1 cellular context compared by ENCODE assay signal in genomic region chr15:80978685-80979084, GRCh38.
TF ChIP-seq lines count a peak whose summit lies in the region.

No MANE protein-coding gene starts in this region.

TF ChIP-seq in HCT116, 20 proteins besides CTCF, POLR2A, EP300 and RAD21 (continued from another document):
- TF ChIP-seq, protein P1, sequence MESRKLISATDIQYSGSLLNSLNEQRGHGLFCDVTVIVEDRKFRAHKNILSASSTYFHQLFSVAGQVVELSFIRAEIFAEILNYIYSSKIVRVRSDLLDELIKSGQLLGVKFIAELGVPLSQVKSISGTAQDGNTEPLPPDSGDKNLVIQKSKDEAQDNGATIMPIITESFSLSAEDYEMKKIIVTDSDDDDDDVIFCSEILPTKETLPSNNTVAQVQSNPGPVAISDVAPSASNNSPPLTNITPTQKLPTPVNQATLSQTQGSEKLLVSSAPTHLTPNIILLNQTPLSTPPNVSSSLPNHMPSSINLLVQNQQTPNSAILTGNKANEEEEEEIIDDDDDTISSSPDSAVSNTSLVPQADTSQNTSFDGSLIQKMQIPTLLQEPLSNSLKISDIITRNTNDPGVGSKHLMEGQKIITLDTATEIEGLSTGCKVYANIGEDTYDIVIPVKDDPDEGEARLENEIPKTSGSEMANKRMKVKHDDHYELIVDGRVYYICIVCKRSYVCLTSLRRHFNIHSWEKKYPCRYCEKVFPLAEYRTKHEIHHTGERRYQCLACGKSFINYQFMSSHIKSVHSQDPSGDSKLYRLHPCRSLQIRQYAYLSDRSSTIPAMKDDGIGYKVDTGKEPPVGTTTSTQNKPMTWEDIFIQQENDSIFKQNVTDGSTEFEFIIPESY (IDR thresholded peaks at IDR 0.05; ENCODE audit: extremely low read depth, insufficient replicate concordance, low read length): no peak
